ENCODE assay signal across 12 cellular contexts in the genomic region with DNA sequence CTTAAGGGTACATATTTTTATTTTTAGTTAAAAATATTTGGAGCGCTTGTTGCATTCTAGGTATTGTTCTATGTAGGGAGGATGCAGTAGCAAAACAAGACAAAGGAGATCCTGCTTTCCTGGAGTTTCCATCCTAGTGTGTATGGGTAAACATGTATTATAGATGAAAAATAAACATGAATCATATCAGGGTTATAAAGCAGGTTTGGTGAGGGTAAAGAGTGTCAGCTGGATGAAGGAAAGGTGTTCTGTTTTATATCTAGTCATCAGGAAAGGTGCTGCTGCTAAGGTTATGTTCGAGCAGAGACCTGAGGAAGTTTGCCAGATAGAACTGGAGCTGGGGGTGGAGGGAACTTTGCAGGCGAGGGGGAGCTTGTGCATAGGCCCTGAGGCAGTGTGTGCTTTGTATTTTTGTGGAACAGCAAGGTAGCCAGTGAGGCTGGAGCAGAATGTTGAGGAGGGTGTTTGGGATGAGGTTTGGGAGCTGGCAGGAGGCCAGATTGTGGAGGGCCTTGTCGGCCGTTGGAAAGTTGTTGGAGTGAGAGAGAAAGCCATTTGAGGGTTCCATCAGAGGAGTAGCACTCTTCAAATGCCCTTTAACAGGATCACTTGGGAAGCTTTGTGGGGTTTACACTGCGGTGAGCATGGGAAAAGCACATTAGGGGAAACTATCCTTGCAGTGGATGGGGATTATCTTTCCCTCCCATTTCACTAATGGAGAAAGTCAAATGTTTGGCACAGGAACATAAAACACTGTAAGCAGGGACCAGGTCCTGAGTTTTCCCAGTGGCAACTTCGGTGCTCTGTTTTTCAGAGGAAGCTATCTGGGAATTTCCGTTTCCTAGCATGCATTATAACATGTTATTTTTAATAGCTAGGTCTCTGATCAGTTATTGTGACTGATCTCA. TPM values are rescaled to one million over a fixed set of nuclear protein-coding genes. Genes with fewer than 3 reads are reported as not detected.
DNase-seq lines count a peak whose midpoint lies in the region; ATAC-seq, FAIRE-seq and TF ChIP-seq lines count a peak whose summit lies in the region.
"Had no signal": no experiment of that assay in that cellular context is flagged by ENCODE, and none has a peak within 500 bp of the region (broad histone marks: within the 10 kb centered on the region; RNA-seq: fewer than 3 reads in every experiment).

No MANE protein-coding gene starts in this region.

- peaks cover 50% of the 10 kb centered on the region for H3K79me2 ChIP-seq in endothelial cell of umbilical vein (ENCODE audit: control insufficient read depth, insufficient read depth, low read length)

- H3K4me1 ChIP-seq in endothelial cell of umbilical vein (ENCODE audit: control insufficient read depth, extremely low read depth, insufficient read depth, low read length) (peaks cover 72% of the 10 kb centered on the region), thyroid gland (peaks cover 36 to 40% of the 10 kb centered on the region in 2 donors)
- H3K4me1 ChIP-seq: parathyroid adenoma had no signal

- DNase-seq in left ventricle myocardium superior (peak; percentile 37), Right ventricle myocardium superior (no peak), NCI-H510A (lab: John Stamatoyannopoulos, UW) (peak; percentile 30), endothelial cell of umbilical vein (ENCODE audit: low read depth, low spot score) (peak; percentile 55), thyroid gland (peak; percentile 50 to 53), NOMO-1 treated with dmso at 0.1 percent for 144 hours (lab: John Stamatoyannopoulos, UW; ENCODE audit: unreplicated experiment) (no peak), NCI-H2171 (lab: John Stamatoyannopoulos, UW) (no peak), D721Med (ENCODE audit: insufficient read length, low spot score) (no peak)
- DNase-seq: activated T-cell treated with anti-CD3 and anti-CD28 coated beads for 4 hours, NCI-H1694 had no signal

- intact Hi-C loops in left ventricle myocardium superior (cut with micrococcal nuclease) = no loop called here
- intact Hi-C loops in Right ventricle myocardium superior (cut with DNase I) = no loop called here
- intact Hi-C loops in endothelial cell of umbilical vein (cut with micrococcal nuclease) = no loop called here
- intact Hi-C loops in thyroid gland (cut with DNase I) = no loop called here

- TF ChIP-seq POLR2A in endothelial cell of umbilical vein (IDR thresholded peaks at IDR 0.05; ENCODE audit: low read depth, low read length) = no peak
- no peak for TF ChIP-seq POLR2A in thyroid gland (IDR thresholded peaks at IDR 0.05)

- dilution Hi-C loops in endothelial cell of umbilical vein (cut with MboI; ENCODE audit: extremely low pct_ligation_motif_present, low sequenced_read_pairs) = no loop called here

- no peak overlapping the region for H3K9ac ChIP-seq in endothelial cell of umbilical vein (replicated peaks; ENCODE audit: extremely low read depth, insufficient read depth, low read length)
- H3K9ac ChIP-seq: parathyroid adenoma had no signal

- no peaks in the 10 kb centered on the region for H3K9me1 ChIP-seq in endothelial cell of umbilical vein (replicated peaks; ENCODE audit: control insufficient read depth, extremely low read depth, insufficient read depth, low read length)

- ATAC-seq in left ventricle myocardium superior (no peak), Right ventricle myocardium superior (ENCODE audit: poor library complexity) (no peak)

- no peak overlapping the region for H2AFZ ChIP-seq in endothelial cell of umbilical vein (ENCODE audit: low read depth, low read length)
- H2AFZ ChIP-seq: parathyroid adenoma had no signal

- CTCF ChIA-PET in endothelial cell of umbilical vein (lab: Charles Lee) = interaction anchor here (0.7 to 2.5 kb wide), 13 partner anchors 11 to 123 kb away, joined by 3 to 10 read pairs (median 4); partner anchors contain the start of gene AFF1

- H3K27me3 ChIP-seq in endothelial cell of umbilical vein (ENCODE audit: control insufficient read depth in 2 of 2, insufficient read depth in 2 of 2, low read length in 2 of 2) (no peaks in the 10 kb centered on the region), thyroid gland (no peaks in the 10 kb centered on the region)

- 51 to 52% methylated on average over 8 of the region's 8 CpGs for WGBS in thyroid gland, 2 donors

- BruUV-seq in endothelial cell of umbilical vein (replicated peaks; lab: Mats Ljungman, UMichigan) = no TSS peak

- FAIRE-seq in endothelial cell of umbilical vein (lab: Jason Lieb, UNC) = peak; percentile 74
- FAIRE-seq in D721Med (lab: Jason Lieb, UNC) = no peak
- FAIRE-seq: frontal cortex had no signal

- TF ChIP-seq CTCF in endothelial cell of umbilical vein (IDR thresholded peaks at IDR 0.05; ENCODE audit: extremely low read depth in 1 of 2, insufficient read depth in 1 of 2, low read depth in 1 of 2, low read length in 2 of 2) = no peak
- TF ChIP-seq CTCF in thyroid gland (IDR thresholded peaks at IDR 0.05) = no peak
- TF ChIP-seq CTCF in D721Med (IDR thresholded peaks at IDR 0.05; ENCODE audit: insufficient read depth, missing control alignments) = no peak

- H3K4me3 ChIP-seq in endothelial cell of umbilical vein (replicated peaks in 1 of 3; ENCODE audit: insufficient read depth in 1 of 3, low read depth in 1 of 3, low read length in 3 of 3) (no peak overlapping the region), thyroid gland (replicated peaks in 1 of 3) (no peak overlapping the region)

- H3K9me3 ChIP-seq in endothelial cell of umbilical vein (replicated peaks; ENCODE audit: control insufficient read depth, insufficient read depth, low read length) (no peaks in the 10 kb centered on the region), thyroid gland (no peaks in the 10 kb centered on the region)

- POLR2A ChIA-PET in endothelial cell of umbilical vein (lab: Charles Lee) = interaction anchor here (0.8 to 1.6 kb wide), 4 partner anchors 26 to 36 kb away, joined by 3 to 5 read pairs (median 4); partner anchors contain the start of gene AFF1

- H4K20me1 ChIP-seq in endothelial cell of umbilical vein (replicated peaks; ENCODE audit: control insufficient read depth, extremely low read depth, insufficient read depth, low read length) = no peaks in the 10 kb centered on the region

- peak overlapping the region; percentile 23 for H3K4me2 ChIP-seq in endothelial cell of umbilical vein (ENCODE audit: insufficient read depth, low read length)

- H3K27ac ChIP-seq in endothelial cell of umbilical vein (ENCODE audit: insufficient read depth, low read depth, low read length) (no peak overlapping the region), thyroid gland (peak overlapping the region in 2 of 3 donors; percentile 39 to 43)
- H3K27ac ChIP-seq: parathyroid adenoma had no signal

- H3K36me3 ChIP-seq in endothelial cell of umbilical vein (ENCODE audit: control insufficient read depth in 2 of 2, extremely low read depth in 1 of 2, insufficient read depth in 2 of 2, low read length in 2 of 2) = no peaks in the 10 kb centered on the region
- no peaks in the 10 kb centered on the region for H3K36me3 ChIP-seq in thyroid gland

TF ChIP-seq in endothelial cell of umbilical vein, 7 proteins besides CTCF, POLR2A, EP300 and RAD21:
- TF ChIP-seq EZH2 (IDR thresholded peaks at IDR 0.05; ENCODE audit: borderline replicate concordance, low read depth, low read length, severe bottlenecking) (no peak), JUN (IDR thresholded peaks at IDR 0.05; ENCODE audit: borderline replicate concordance, insufficient read depth, insufficient read length, low read depth) (no peak), FOS (IDR thresholded peaks at IDR 0.05; ENCODE audit: borderline replicate concordance, insufficient read depth, low read length) (no peak), MYC (IDR thresholded peaks at IDR 0.05; ENCODE audit: low read depth, low read length) (no peak), MAX (IDR thresholded peaks at IDR 0.05; ENCODE audit: insufficient read depth, insufficient read length) (no peak), GATA2 (IDR thresholded peaks at IDR 0.05; ENCODE audit: insufficient read depth, insufficient read length, low read depth, low read length) (no peak), POLR2AphosphoS5 (IDR thresholded peaks at IDR 0.05; ENCODE audit: insufficient read depth, low read depth, low read length) (no peak)
TF ChIP-seq in endothelial cell of umbilical vein: peak in this region for 0.

RNA-seq across cellular contexts. Expression of gene AFF1, which starts 35.9 kb away (rescaled TPM):
- 77.8 TPM for total RNA-seq in left ventricle myocardium superior
- total RNA-seq in Right ventricle myocardium superior = 60.5 TPM
- total RNA-seq in endothelial cell of umbilical vein = 80.7 and 106 TPM in 2 replicates
- polyA plus RNA-seq in endothelial cell of umbilical vein = 18.6 and 26.2 TPM in 2 replicates
- polyA plus RNA-seq in endothelial cell of umbilical vein (2011; cell fraction: cytosol; rRNA removed) = 29.9 and 34.0 TPM in 2 replicates
- polyA plus RNA-seq in endothelial cell of umbilical vein (2011; cell fraction: nucleus; rRNA removed) = 74.4 and 112 TPM in 2 replicates
- polyA plus RNA-seq in endothelial cell of umbilical vein (2012) = 31.7 and 34.1 TPM in 2 replicates
- 94.9 and 108 TPM in 2 replicates for polyA minus RNA-seq in endothelial cell of umbilical vein
- 24.1 TPM for polyA minus RNA-seq in endothelial cell of umbilical vein (2011; cell fraction: cytosol; rRNA and poly(A)+ RNA removed)
- polyA minus RNA-seq in endothelial cell of umbilical vein (2011; cell fraction: nucleus; rRNA and poly(A)+ RNA removed) = 154 and 179 TPM in 2 replicates
- 100 to 1,000 TPM; 155 to 238 (median 192) TPM for total RNA-seq in thyroid gland

Comparison
In these comparisons a context has a peak if more than half of its experiments do, and no peak if none do; other contexts are left out.
1. DNase-seq: peak in left ventricle myocardium superior (single experiment), NCI-H510A (single experiment), endothelial cell of umbilical vein (single experiment) and thyroid gland (2 of 2); none in Right ventricle myocardium superior (single experiment), NOMO-1 treated with dmso at 0.1 percent for 144 hours (single experiment), NCI-H2171 (single experiment) and D721Med (single experiment).